Comparison of ENCODE assay signal across 8 cellular contexts in the genomic region with DNA sequence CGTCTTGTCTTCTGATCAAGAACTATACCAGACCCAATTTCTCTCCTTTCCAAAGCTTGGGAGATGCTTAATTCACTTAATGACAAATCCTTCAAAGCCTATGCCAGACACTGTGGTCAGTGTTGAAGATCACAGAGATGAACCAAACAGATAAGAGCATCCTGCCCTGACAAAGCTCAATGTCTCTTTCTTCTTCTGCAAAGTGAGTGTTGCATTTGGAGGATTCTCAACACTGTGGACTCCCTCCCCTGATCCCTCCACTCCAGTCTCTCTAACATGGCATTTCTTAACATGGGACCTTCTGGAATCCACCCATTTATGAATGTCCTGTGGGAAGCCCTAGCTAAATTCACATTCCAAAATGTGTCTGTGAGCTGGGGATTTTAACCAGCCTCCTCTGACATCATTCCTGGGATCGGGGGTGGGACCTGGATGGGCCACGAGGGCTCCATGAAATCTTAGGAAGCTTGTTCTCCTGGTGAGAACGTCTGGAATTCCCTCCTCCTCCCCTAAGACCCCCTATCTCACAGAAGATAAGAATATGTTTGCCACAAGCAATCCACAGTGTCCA. TPM values are rescaled to one million over a fixed set of nuclear protein-coding genes. Genes with fewer than 3 reads are reported as not detected.
DNase-seq lines count a peak whose midpoint lies in the region; ATAC-seq and TF ChIP-seq lines count a peak whose summit lies in the region.

No MANE protein-coding gene starts in this region.

- intact Hi-C loops in activated naive CD4-positive, alpha-beta T cell treated with anti-CD3 and anti-CD28 coated beads for 36 hours (cut with micrococcal nuclease) = no loop called here

- H3K9me3 ChIP-seq in gastroesophageal sphincter (no peaks in the 10 kb centered on the region), tibial nerve (no peaks in the 10 kb centered on the region), MG63 (no peaks in the 10 kb centered on the region)

- no peak for TF ChIP-seq EP300 in gastroesophageal sphincter (IDR thresholded peaks at IDR 0.05)
- TF ChIP-seq EP300 in tibial nerve (IDR thresholded peaks at IDR 0.05) = no peak

- no peak for DNase-seq in activated naive CD4-positive, alpha-beta T cell treated with anti-CD3 and anti-CD28 coated beads for 36 hours
- no peak for DNase-seq in activated naive CD4-positive, alpha-beta T cell treated with anti-CD3 and anti-CD28 coated beads, Interleukin-2, amount 50 U/mL, for 16 hours
- DNase-seq in MV-4-11 (lab: John Stamatoyannopoulos, UW) (peak; percentile 22), tibial nerve (ENCODE audit: low spot score in 2 of 2) (no peak), nephron progenitor cell (no peak), NCI-H1105 treated with DMSO at 0.1 percent for 48 hours (lab: John Stamatoyannopoulos, UW) (no peak), MG63 (no peak)

- ATAC-seq in gastroesophageal sphincter = peak; percentile 6

- peak overlapping the region in 3 of 4 donors; percentile 43 to 64 (median 53) for H3K27ac ChIP-seq in gastroesophageal sphincter
- peak overlapping the region in 3 of 4 donors; percentile 63 to 94 (median 93) for H3K27ac ChIP-seq in tibial nerve

- H3K36me3 Mint-ChIP-seq in activated naive CD4-positive, alpha-beta T cell treated with anti-CD3 and anti-CD28 coated beads for 36 hours (ENCODE audit: low read depth) = peaks cover 5% of the 10 kb centered on the region
- H3K36me3 Mint-ChIP-seq in nephron progenitor cell (ENCODE audit: low read depth) = no peaks in the 10 kb centered on the region

- H3K4me3 ChIP-seq in gastroesophageal sphincter = no peak overlapping the region
- H3K4me3 ChIP-seq in tibial nerve = no peak overlapping the region
- H3K4me3 ChIP-seq in MG63 = no peak overlapping the region

- H3K4me1 Mint-ChIP-seq in activated naive CD4-positive, alpha-beta T cell treated with anti-CD3 and anti-CD28 coated beads for 36 hours (ENCODE audit: low read depth) = peaks cover 48% of the 10 kb centered on the region
- peaks cover 25% of the 10 kb centered on the region for H3K4me1 Mint-ChIP-seq in nephron progenitor cell

- peak overlapping the region; percentile 56 for H3K27ac Mint-ChIP-seq in activated naive CD4-positive, alpha-beta T cell treated with anti-CD3 and anti-CD28 coated beads for 36 hours
- no peak overlapping the region for H3K27ac Mint-ChIP-seq in nephron progenitor cell

- no peak overlapping the region for H3K4me3 Mint-ChIP-seq in activated naive CD4-positive, alpha-beta T cell treated with anti-CD3 and anti-CD28 coated beads for 36 hours
- H3K4me3 Mint-ChIP-seq in nephron progenitor cell = no peak overlapping the region

- no peak for TF ChIP-seq CTCF in gastroesophageal sphincter (IDR thresholded peaks at IDR 0.05)
- no peak for TF ChIP-seq CTCF in tibial nerve (IDR thresholded peaks at IDR 0.05)
- no peak for TF ChIP-seq CTCF in nephron progenitor cell (IDR thresholded peaks at IDR 0.05)

- TF ChIP-seq POLR2A in gastroesophageal sphincter (IDR thresholded peaks at IDR 0.05) = no peak
- no peak for TF ChIP-seq POLR2A in tibial nerve (IDR thresholded peaks at IDR 0.05)

- 19 to 45% methylated on average over 3 to 4 of the region's 4 CpGs for WGBS in gastroesophageal sphincter (ENCODE audit: low coverage in 1 of 2), 2 donors
- 28 to 29% methylated on average over 4 of the region's 4 CpGs for WGBS in tibial nerve, 2 donors

- CTCF ChIA-PET in activated naive CD4-positive, alpha-beta T cell treated with anti-CD3 and anti-CD28 coated beads for 36 hours (lab: Charles Lee) = interaction anchor here (0.9 to 1.6 kb wide), 6 partner anchors 18 to 54 kb away, joined by 3 to 5 read pairs (median 4); no protein-coding TSS in a partner anchor

- H3K36me3 ChIP-seq in gastroesophageal sphincter (no peaks in the 10 kb centered on the region), tibial nerve (no peaks in the 10 kb centered on the region), MG63 (no peaks in the 10 kb centered on the region)

- H3K9me3 Mint-ChIP-seq in activated naive CD4-positive, alpha-beta T cell treated with anti-CD3 and anti-CD28 coated beads for 36 hours = peaks cover 4% of the 10 kb centered on the region
- peaks cover 7% of the 10 kb centered on the region for H3K9me3 Mint-ChIP-seq in nephron progenitor cell

- H3K27me3 ChIP-seq in gastroesophageal sphincter (peaks cover 10% of the 10 kb centered on the region), tibial nerve (no peaks in the 10 kb centered on the region), MG63 (no peaks in the 10 kb centered on the region)

- H3K4me1 ChIP-seq in gastroesophageal sphincter (peaks cover 0 to 76% (median 31%) of the 10 kb centered on the region in 3 donors), tibial nerve (peaks cover 4 to 95% (median 65%) of the 10 kb centered on the region in 4 donors)

- no peaks in the 10 kb centered on the region for H3K27me3 Mint-ChIP-seq in activated naive CD4-positive, alpha-beta T cell treated with anti-CD3 and anti-CD28 coated beads for 36 hours (ENCODE audit: low read depth)
- peaks cover 10% of the 10 kb centered on the region for H3K27me3 Mint-ChIP-seq in nephron progenitor cell (ENCODE audit: low read depth, poor library complexity)

RNA-seq across cellular contexts. Expression of a gene that starts 20.3 kb away (rescaled TPM):
- 10 to 100 TPM; 21.6 to 22.8 TPM for total RNA-seq in activated naive CD4-positive, alpha-beta T cell treated with anti-CD3 and anti-CD28 coated beads for 36 hours
- total RNA-seq in gastroesophageal sphincter (10 to 100 TPM; 16.5 to 28.0 (median 20.3) TPM), tibial nerve (100 to 1,000 TPM in 1 of 4 donors, 10 to 100 TPM in 3; 71.0 to 106 (median 87.5) TPM)
- 2.8 TPM in 2 replicates for total RNA-seq in MG63 (2014; rRNA removed; shearing (Covaris generic); ENCODE audit: low replicate concordance)

RNA-seq across cellular contexts. Expression of a gene that starts 38.7 kb away (rescaled TPM):
- 10 to 100 TPM; 34.2 to 34.6 TPM for total RNA-seq in activated naive CD4-positive, alpha-beta T cell treated with anti-CD3 and anti-CD28 coated beads for 36 hours
- total RNA-seq in gastroesophageal sphincter = 10 to 100 TPM; 30.5 to 50.5 (median 33.3) TPM
- total RNA-seq in tibial nerve = 10 to 100 TPM; 26.4 to 44.7 (median 34.6) TPM
- 31.5 and 38.1 TPM in 2 replicates for total RNA-seq in MG63 (2014; rRNA removed; shearing (Covaris generic); ENCODE audit: low replicate concordance)
